9 cellular contexts compared by ENCODE assay signal in the genomic region with DNA sequence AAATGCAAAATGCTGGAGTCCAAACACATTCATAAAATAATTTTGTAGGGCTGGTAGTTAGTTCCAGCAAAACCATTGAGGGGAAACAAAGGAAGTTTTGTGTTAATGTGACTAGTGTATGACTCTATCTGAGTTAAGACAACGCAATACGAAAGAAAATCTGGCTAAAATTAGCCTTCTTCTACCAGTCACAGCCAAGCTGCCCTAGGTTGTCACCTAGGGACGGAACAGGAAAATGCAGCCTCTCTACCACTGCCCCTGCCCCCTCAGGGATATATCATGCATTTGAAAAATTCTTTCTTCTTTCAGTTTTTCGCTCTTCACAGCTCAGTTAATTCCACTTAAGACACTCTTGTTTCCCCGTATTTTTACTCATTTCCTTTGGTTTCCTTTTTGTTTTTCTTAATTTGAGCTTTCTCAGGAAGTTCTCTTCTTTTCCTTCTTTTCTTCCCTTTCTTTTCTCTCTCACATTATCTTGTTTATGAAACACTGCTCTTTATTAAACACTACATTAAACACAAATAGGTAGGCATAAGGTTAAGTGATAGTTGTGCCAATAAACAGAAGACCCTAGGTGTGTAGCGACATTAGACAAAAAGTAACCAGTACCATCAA. TPM values are rescaled to one million over a fixed set of nuclear protein-coding genes. Genes with fewer than 3 reads are reported as not detected.
DNase-seq lines count a peak whose midpoint lies in the region; ATAC-seq and TF ChIP-seq lines count a peak whose summit lies in the region.
"Had no signal": no experiment of that assay in that cellular context is flagged by ENCODE, and none has a peak within 500 bp of the region (broad histone marks: within the 10 kb centered on the region; RNA-seq: fewer than 3 reads in every experiment).

No MANE protein-coding gene starts in this region.

- DNase-seq in AG08396 (ENCODE audit: low spot score) (peak; percentile 69), NCI-H146 treated with DMSO at 0.1 percent for 48 hours (lab: John Stamatoyannopoulos, UW; ENCODE audit: unreplicated experiment) (peak; percentile 16), fibroblast of lung (ENCODE audit: low read depth in 2 of 2) (peak; percentile 14 to 69), retina (peak; percentile 57)
- no peak for DNase-seq in activated CD8-positive, alpha-beta memory T cell treated with anti-CD3 and anti-CD28 coated beads for 24 hours
- DNase-seq in natural killer cell treated with Interleukin-12 subunit alpha and Interleukin-12 subunit beta and Interleukin-15 and Interleukin-18, amount 100 ng/mL, for 72 hours (ENCODE audit: low spot score): no peak

- no peaks in the 10 kb centered on the region for H3K79me2 ChIP-seq in fibroblast of lung (ENCODE audit: control insufficient read depth, insufficient read depth, low read length)

- H3K9me3 ChIP-seq in fibroblast of lung (ENCODE audit: control insufficient read depth, insufficient read depth, low read depth, low read length): no peaks in the 10 kb centered on the region

- H3K27ac ChIP-seq in fibroblast of lung (ENCODE audit: insufficient read depth, low read length): no peak overlapping the region

- H3K4me1 ChIP-seq in fibroblast of lung (ENCODE audit: control insufficient read depth, extremely low read depth, insufficient read depth, low read length): no peaks in the 10 kb centered on the region

- H3K36me3 Mint-ChIP-seq in natural killer cell treated with Interleukin-12 subunit alpha and Interleukin-12 subunit beta and Interleukin-15 and Interleukin-18, amount 100 ng/mL, for 72 hours: no peaks in the 10 kb centered on the region
- H3K36me3 Mint-ChIP-seq: activated naive CD8-positive, alpha-beta T cell had no signal

- H3K9ac ChIP-seq in fibroblast of lung (ENCODE audit: insufficient read depth, low read length): no peak overlapping the region

- H3K4me2 ChIP-seq in fibroblast of lung (ENCODE audit: extremely low read depth, insufficient read depth, low read length): peak overlapping the region; percentile 19

- no peak overlapping the region for H3K4me3 ChIP-seq in fibroblast of lung (replicated peaks in 1 of 4; ENCODE audit: control extremely low read depth in 1 of 4, insufficient read depth in 1 of 4, low read depth in 3 of 4, low read length in 4 of 4)

- H3K27me3 Mint-ChIP-seq in natural killer cell treated with Interleukin-12 subunit alpha and Interleukin-12 subunit beta and Interleukin-15 and Interleukin-18, amount 100 ng/mL, for 72 hours: peaks cover 31 to 46% of the 10 kb centered on the region in 2 donors

- no peaks in the 10 kb centered on the region for H3K36me3 ChIP-seq in fibroblast of lung (ENCODE audit: control insufficient read depth, insufficient read depth, low read length)

- H3K4me1 Mint-ChIP-seq in natural killer cell treated with Interleukin-12 subunit alpha and Interleukin-12 subunit beta and Interleukin-15 and Interleukin-18, amount 100 ng/mL, for 72 hours (ENCODE audit: low read depth in 2 of 2): no peaks in the 10 kb centered on the region

- ATAC-seq in GM19351 (IDR thresholded peaks at IDR 0.05; ENCODE audit: unreplicated experiment): peak; percentile 85
- no peak for ATAC-seq in natural killer cell treated with Interleukin-12 subunit alpha and Interleukin-12 subunit beta and Interleukin-15 and Interleukin-18, amount 100 ng/mL, for 72 hours
- no peak for ATAC-seq in GM21526 (IDR thresholded peaks at IDR 0.05; ENCODE audit: low FRiP score, unreplicated experiment)

- H2AFZ ChIP-seq in fibroblast of lung (ENCODE audit: low read length): no peak overlapping the region

- no peaks in the 10 kb centered on the region for H4K20me1 ChIP-seq in fibroblast of lung (ENCODE audit: control insufficient read depth, extremely low read depth, insufficient read depth, low read length)

- H3K27me3 ChIP-seq in fibroblast of lung (ENCODE audit: control insufficient read depth, insufficient read depth, low read length): no peaks in the 10 kb centered on the region

- TF ChIP-seq CTCF in fibroblast of lung (conservative IDR thresholded peaks at IDR 0.05 in 1 of 2, IDR thresholded peaks at IDR 0.05 in 1 of 2; ENCODE audit: low read depth in 1 of 2, low read length in 2 of 2): peak; percentile 45 to 94

- no peak overlapping the region for H3K4me3 Mint-ChIP-seq in natural killer cell treated with Interleukin-12 subunit alpha and Interleukin-12 subunit beta and Interleukin-15 and Interleukin-18, amount 100 ng/mL, for 72 hours
- H3K4me3 Mint-ChIP-seq: activated naive CD8-positive, alpha-beta T cell had no signal

- no peak overlapping the region for H3K27ac Mint-ChIP-seq in natural killer cell treated with Interleukin-12 subunit alpha and Interleukin-12 subunit beta and Interleukin-15 and Interleukin-18, amount 100 ng/mL, for 72 hours
- H3K27ac Mint-ChIP-seq: activated naive CD8-positive, alpha-beta T cell had no signal

- H3K9me3 Mint-ChIP-seq in natural killer cell treated with Interleukin-12 subunit alpha and Interleukin-12 subunit beta and Interleukin-15 and Interleukin-18, amount 100 ng/mL, for 72 hours: no peaks in the 10 kb centered on the region

RNA-seq across cellular contexts. Expression of gene KIRREL3, which starts 30.6 kb away (rescaled TPM):
- total RNA-seq in fibroblast of lung: 0.26 and 2.8 TPM in 2 replicates
- 1.8 and 6.1 TPM in 2 replicates for polyA plus RNA-seq in fibroblast of lung
- polyA plus RNA-seq in fibroblast of lung (2012): 5.2 and 11.3 TPM in 2 replicates
- polyA minus RNA-seq in fibroblast of lung (ENCODE audit: low replicate concordance): 8.4 and 14.2 TPM in 2 replicates
- not detected for total RNA-seq in natural killer cell treated with Interleukin-12 subunit alpha and Interleukin-12 subunit beta and Interleukin-15 and Interleukin-18, amount 100 ng/mL, for 72 hours

Comparison
In these comparisons a context has a peak if more than half of its experiments do, and no peak if none do; other contexts are left out.
1. DNase-seq: peak in AG08396 (single experiment), NCI-H146 treated with DMSO at 0.1 percent for 48 hours (single experiment), fibroblast of lung (2 of 2) and retina (single experiment); none in activated CD8-positive, alpha-beta memory T cell treated with anti-CD3 and anti-CD28 coated beads for 24 hours (single experiment) and natural killer cell treated with Interleukin-12 subunit alpha and Interleukin-12 subunit beta and Interleukin-15 and Interleukin-18, amount 100 ng/mL, for 72 hours (single experiment).